ENCODE assay signal across 11 cellular contexts in genomic region chr14:52949249-52949648, GRCh38. TPM values are rescaled to one million over a fixed set of nuclear protein-coding genes. Genes with fewer than 3 reads are reported as not detected.
DNase-seq lines count a peak whose midpoint lies in the region; ATAC-seq, FAIRE-seq and TF ChIP-seq lines count a peak whose summit lies in the region.
"Had no signal": no experiment of that assay in that cellular context is flagged by ENCODE, and none has a peak within 500 bp of the region (broad histone marks: within the 10 kb centered on the region; RNA-seq: fewer than 3 reads in every experiment).

No MANE protein-coding gene starts in this region.

- peaks cover 4% of the 10 kb centered on the region; the same call in 1 of the 2 replicates for H4K20me1 ChIP-seq in K562 (replicated peaks; ENCODE audit: control insufficient read depth, insufficient read depth, low read length)
- H4K20me1 ChIP-seq in HepG2 (ENCODE audit: insufficient read depth, low read length) = no peaks in the 10 kb centered on the region

- intact Hi-C loops in K562 (cut with micrococcal nuclease) (no loop called here), HepG2 (cut with micrococcal nuclease; ENCODE audit: unreplicated experiment) (loop anchor here (2.0 kb wide), 1 partner anchor 14 kb away; no protein-coding TSS in a partner anchor)

- peaks cover 60% of the 10 kb centered on the region for H3K27me3 Mint-ChIP-seq in activated CD4-positive, alpha-beta T cell treated with anti-CD3 and anti-CD28 coated beads, Interleukin-2, amount 10 ng/mL, durations not matched to agents 7 days and 5 days

- TF ChIP-seq RAD21 in K562 (CRISPR knock-in tag; conservative IDR thresholded peaks at IDR 0.05 in 1 of 2, IDR thresholded peaks at IDR 0.05 in 1 of 2) (no peak), HepG2 (CRISPR knock-in tag; IDR thresholded peaks at IDR 0.05) (no peak)

- H2AFZ ChIP-seq in K562 (ENCODE audit: low read depth, low read length) (no peak overlapping the region), HepG2 (ENCODE audit: low read length) (no peak overlapping the region)

- no peaks in the 10 kb centered on the region for H3K9me1 ChIP-seq in K562 (ENCODE audit: control insufficient read depth, insufficient read depth, low read length)

- TF ChIP-seq POLR2A in K562 (conservative IDR thresholded peaks at IDR 0.05) (no peak), HepG2 (IDR thresholded peaks at IDR 0.05; ENCODE audit: insufficient read depth in 1 of 2, low read depth in 2 of 2, low read length in 2 of 2) (no peak), suprapubic skin (IDR thresholded peaks at IDR 0.05) (no peak)

- FAIRE-seq in K562 (lab: Jason Lieb, UNC) = no peak
- FAIRE-seq in HepG2 (lab: Jason Lieb, UNC) = no peak
- FAIRE-seq: TTC549 had no signal

- no peak overlapping the region for H3K27ac Mint-ChIP-seq in activated CD4-positive, alpha-beta T cell treated with anti-CD3 and anti-CD28 coated beads, Interleukin-2, amount 10 ng/mL, durations not matched to agents 7 days and 5 days

- TF ChIP-seq CTCF in K562 (IDR thresholded peaks at IDR 0.05 in 2 of 3, conservative IDR thresholded peaks at IDR 0.05 in 1 of 3; ENCODE audit: insufficient read depth in 2 of 3, low read depth in 1 of 3, low read length in 3 of 3) (no peak), HepG2 (CRISPR knock-in tag; IDR thresholded peaks at IDR 0.05) (no peak), suprapubic skin (IDR thresholded peaks at IDR 0.05) (no peak)

- H3K4me3 ChIP-seq in K562 (no peak overlapping the region), HepG2 (replicated peaks in 1 of 3; ENCODE audit: insufficient read depth in 1 of 3, low read depth in 2 of 3, low read length in 3 of 3) (peak overlapping the region; percentile 85 to 95 (median 88)), suprapubic skin (peak overlapping the region; percentile 87)
- H3K4me3 ChIP-seq: BLaER1 had no signal

- H3K27me3 ChIP-seq in K562 (ENCODE audit: control insufficient read depth in 2 of 2, insufficient read depth in 2 of 2, low read length in 2 of 2) (peaks cover 15 to 26% of the 10 kb centered on the region in 2 experiments), HepG2 (ENCODE audit: control insufficient read depth in 1 of 2, insufficient read depth in 2 of 2, low read length in 2 of 2) (no peaks in the 10 kb centered on the region; a peak in 1 of 5 replicates), suprapubic skin (peaks cover 6% of the 10 kb centered on the region)

- in situ Hi-C loops in K562 (cut with MboI) = no loop called here
- in situ Hi-C loops in HepG2 (cut with HindIII; ENCODE audit: extremely low pct_ligation_motif_present, low pct_unique_long_range_greater_than_20kb) = no loop called here

- H3K9me3 Mint-ChIP-seq in activated CD4-positive, alpha-beta T cell treated with anti-CD3 and anti-CD28 coated beads, Interleukin-2, amount 10 ng/mL, durations not matched to agents 7 days and 5 days = no peaks in the 10 kb centered on the region

- H3K4me3 Mint-ChIP-seq in activated CD4-positive, alpha-beta T cell treated with anti-CD3 and anti-CD28 coated beads, Interleukin-2, amount 10 ng/mL, durations not matched to agents 7 days and 5 days = peak overlapping the region; percentile 74

- 0% methylated on average over 2 of the region's 2 CpGs for WGBS in K562 (ENCODE audit: insufficient coverage, low coverage, missing lambda C conversion rate)
- WGBS in HepG2 (ENCODE audit: low lambda C conversion rate) = 0% methylated on average over 2 of the region's 2 CpGs
- 10% methylated on average over 2 of the region's 2 CpGs for WGBS in suprapubic skin

- H3K79me2 ChIP-seq in K562 (ENCODE audit: control insufficient read depth, insufficient read depth, low read length) = no peaks in the 10 kb centered on the region
- peaks cover 58% of the 10 kb centered on the region for H3K79me2 ChIP-seq in HepG2 (ENCODE audit: insufficient read depth, low read length)

- BruUV-seq in K562 (replicated peaks; lab: Mats Ljungman, UMichigan) (no TSS peak), HepG2 (replicated peaks; lab: Mats Ljungman, UMichigan) (no TSS peak)

- no peaks in the 10 kb centered on the region for H3K36me3 Mint-ChIP-seq in activated CD4-positive, alpha-beta T cell treated with anti-CD3 and anti-CD28 coated beads, Interleukin-2, amount 10 ng/mL, durations not matched to agents 7 days and 5 days (ENCODE audit: low read depth)

- peaks cover 19% of the 10 kb centered on the region for H3K4me1 Mint-ChIP-seq in activated CD4-positive, alpha-beta T cell treated with anti-CD3 and anti-CD28 coated beads, Interleukin-2, amount 10 ng/mL, durations not matched to agents 7 days and 5 days

- no peak overlapping the region for H3K9ac ChIP-seq in K562 (ENCODE audit: insufficient read depth in 1 of 2, low read depth in 2 of 2, low read length in 2 of 2)
- peak overlapping the region; percentile 89 for H3K9ac ChIP-seq in HepG2 (ENCODE audit: insufficient read depth, low read depth, low read length)
- H3K9ac ChIP-seq: BLaER1 had no signal

- POLR2A ChIA-PET in activated CD4-positive, alpha-beta T cell treated with anti-CD3 and anti-CD28 coated beads, Interleukin-2, amount 10 ng/mL, durations not matched to agents 7 days and 5 days (lab: Charles Lee) = no interaction called here
- POLR2A ChIA-PET in K562 (lab: Yijun Ruan, JAX) = no interaction called here
- POLR2A ChIA-PET in HepG2 (lab: Yijun Ruan, JAX) = interaction anchor here (1.2 to 1.7 kb wide), 2 partner anchors 21 to 23 kb away, joined by 3 to 8 read pairs; no protein-coding TSS in a partner anchor

- H3K4me1 ChIP-seq in K562 (replicated peaks in 1 of 2; ENCODE audit: control insufficient read depth in 2 of 2, insufficient read depth in 2 of 2, low read length in 2 of 2) (peaks cover 0 to 14% of the 10 kb centered on the region in 2 experiments; a peak in 2 of 5 replicates), HepG2 (ENCODE audit: insufficient read depth, low read length) (peaks cover 55% of the 10 kb centered on the region), suprapubic skin (peaks cover 28% of the 10 kb centered on the region)

- TF ChIP-seq EP300 in K562 (IDR thresholded peaks at IDR 0.05; ENCODE audit: low read length) (no peak), HepG2 (IDR thresholded peaks at IDR 0.05; ENCODE audit: low read depth in 2 of 2, low read length in 2 of 2) (no peak), HepG2 (CRISPR knock-in tag; IDR thresholded peaks at IDR 0.05; ENCODE audit: borderline replicate concordance) (no peak), suprapubic skin (IDR thresholded peaks at IDR 0.05) (no peak)

- H3K27ac ChIP-seq in K562 (ENCODE audit: extremely low read depth, low read depth, low read length) = no peak overlapping the region
- peak overlapping the region; percentile 91 for H3K27ac ChIP-seq in HepG2 (ENCODE audit: extremely low read length, insufficient read depth, low read length)
- peak overlapping the region; percentile 97 for H3K27ac ChIP-seq in suprapubic skin
- H3K27ac ChIP-seq: BLaER1 had no signal

- CTCF ChIA-PET in activated CD4-positive, alpha-beta T cell treated with anti-CD3 and anti-CD28 coated beads, Interleukin-2, amount 10 ng/mL, durations not matched to agents 7 days and 5 days (lab: Charles Lee) = interaction anchor here (0.6 kb wide), 1 partner anchor 36 kb away, joined by 3 read pairs; no protein-coding TSS in a partner anchor
- CTCF ChIA-PET in K562 (lab: Yijun Ruan, JAX; ENCODE audit: low intra/inter-chr PET ratio) (no interaction called here), HepG2 (lab: Yijun Ruan, JAX; ENCODE audit: low intra/inter-chr PET ratio, low total read pairs) (no interaction called here)

- H3K9me3 ChIP-seq in K562 (replicated peaks; ENCODE audit: control insufficient read depth, insufficient read depth, low read depth, low read length) = no peaks in the 10 kb centered on the region
- no peaks in the 10 kb centered on the region for H3K9me3 ChIP-seq in HepG2 (ENCODE audit: low read length)
- no peaks in the 10 kb centered on the region for H3K9me3 ChIP-seq in suprapubic skin
- H3K9me3 ChIP-seq: BLaER1 had no signal

- ATAC-seq in K562 = no peak
- ATAC-seq in HepG2 = no peak
- ATAC-seq in GM21737 (IDR thresholded peaks at IDR 0.05; ENCODE audit: unreplicated experiment) = no peak

- H3K4me2 ChIP-seq in K562 (ENCODE audit: insufficient read depth, low read length) = no peak overlapping the region
- peak overlapping the region; percentile 82 for H3K4me2 ChIP-seq in HepG2 (ENCODE audit: low read depth, low read length)

- H3K36me3 ChIP-seq in K562 (ENCODE audit: control insufficient read depth, insufficient read depth, low read length) (no peaks in the 10 kb centered on the region), HepG2 (replicated peaks in 1 of 2; ENCODE audit: control insufficient read depth in 1 of 2, insufficient read depth in 2 of 2, low read length in 2 of 2) (peaks cover 0 to 4% of the 10 kb centered on the region in 2 experiments; a peak in 2 of 5 replicates), suprapubic skin (no peaks in the 10 kb centered on the region)
- H3K36me3 ChIP-seq: BLaER1 had no signal

- no peak for DNase-seq in activated CD4-positive, alpha-beta T cell treated with anti-CD3 and anti-CD28 coated beads, Interleukin-2, amount 10 ng/mL, durations not matched to agents 7 days and 5 days
- no peak for DNase-seq in activated CD4-positive, alpha-beta T cell treated with anti-CD3 and anti-CD28 coated beads for 4 hours
- DNase-seq in K562 (ENCODE audit: extremely low read depth in 1 of 4, low spot score in 3 of 4) (no peak), HepG2 (ENCODE audit: low spot score) (no peak), suprapubic skin (ENCODE audit: low spot score in 2 of 2) (no peak), GM03348 (ENCODE audit: low spot score) (no peak), SIG-M5 treated with dmso at 0.1 percent for 504 hours (lab: John Stamatoyannopoulos, UW; ENCODE audit: unreplicated experiment) (no peak)
- DNase-seq: Karpas-422 had no signal

RNA-seq across cellular contexts. Expression of gene FERMT2, which starts 1.6 kb away (rescaled TPM):
- under 1 TPM; 0.25 to 0.40 TPM for total RNA-seq in activated CD4-positive, alpha-beta T cell treated with anti-CD3 and anti-CD28 coated beads, Interleukin-2, amount 10 ng/mL, durations not matched to agents 7 days and 5 days
- not detected in 2 replicates for total RNA-seq in K562 (2011; cell fraction: chromatin; rRNA removed; ENCODE audit: low replicate concordance)
- not detected in 2 replicates for total RNA-seq in K562 (2011; cell fraction: nucleolus; rRNA removed)
- 0.29 TPM in 1 of 2 replicates, not detected in the other for total RNA-seq in K562 (2011; cell fraction: nucleoplasm; rRNA removed)
- total RNA-seq in K562 (2014; rRNA removed) = 0.37 and 0.54 TPM in 2 replicates
- total RNA-seq in K562 (2014; rRNA removed; fragmentation: Illumina TruSeq; extraction: Trizol) = 0.51 and 0.70 TPM in 2 replicates
- total RNA-seq in K562 (2015; rRNA removed; fragmentation: Illumina TruSeq; extraction: Trizol) = 0.19 and 0.40 TPM in 2 replicates
- total RNA-seq in K562 (2021) = 0.58 and 0.98 TPM in 2 replicates
- 0.14 and 0.23 TPM in 2 replicates for polyA plus RNA-seq in K562 (2011; rRNA removed)
- 0.15 and 0.28 TPM in 2 replicates for polyA plus RNA-seq in K562 (2011; cell fraction: cytosol; rRNA removed)
- polyA plus RNA-seq in K562 (2011; cell fraction: nucleus; rRNA removed) = 0.21 and 0.34 TPM in 2 replicates
- polyA plus RNA-seq in K562 (2012) = 0.57 and 6.0 TPM in 2 replicates
- polyA plus RNA-seq in K562 (2014; fragmentation: Illumina TruSeq; extraction: Trizol) = 0.53 and 1.3 TPM in 2 replicates
- under 1 TPM; 0.10 to 0.18 TPM for polyA plus RNA-seq in K562 (2014; fragmentation: Nextera tagmentation; extraction: Ambion mirVana)
- 0.19 and 1.3 TPM in 2 replicates for polyA plus RNA-seq in K562 (2014; rRNA removed)
- 0.39 and 0.54 TPM in 2 replicates for polyA minus RNA-seq in K562 (2011; rRNA and poly(A)+ RNA removed)
- polyA minus RNA-seq in K562 (2011; cell fraction: cytosol; rRNA and poly(A)+ RNA removed) = 0.76 and 1.5 TPM in 2 replicates
- 0.13 and 0.44 TPM in 2 replicates for polyA minus RNA-seq in K562 (2011; cell fraction: nucleus; rRNA and poly(A)+ RNA removed)
- total RNA-seq in HepG2 (2016; rRNA removed; fragmentation: Illumina TruSeq; extraction: Trizol) = 60.4 and 86.5 TPM in 2 replicates
- 5.5 and 6.1 TPM in 2 replicates for total RNA-seq in HepG2 (2016; cell fraction: cytosol; rRNA removed; fragmentation: Illumina TruSeq; extraction: Trizol; ENCODE audit: low read depth)
- 56.7 and 83.2 TPM in 2 replicates for total RNA-seq in HepG2 (2016; cell fraction: insoluble cytoplasmic fraction; rRNA removed; fragmentation: Illumina TruSeq; extraction: Trizol)
- total RNA-seq in HepG2 (2016; cell fraction: membrane; rRNA removed; fragmentation: Illumina TruSeq; extraction: Trizol) = 14.3 and 17.6 TPM in 2 replicates
- total RNA-seq in HepG2 (2016; cell fraction: nucleus; rRNA removed; fragmentation: Illumina TruSeq; extraction: Trizol) = 41.6 and 44.8 TPM in 2 replicates
- 25.1 and 36.2 TPM in 2 replicates for polyA plus RNA-seq in HepG2 (2011; rRNA removed)
- polyA plus RNA-seq in HepG2 (2011; cell fraction: cytosol; rRNA removed) = 15.4 and 19.3 TPM in 2 replicates
- 14.5 and 17.7 TPM in 2 replicates for polyA plus RNA-seq in HepG2 (2011; cell fraction: nucleus; rRNA removed)
- polyA plus RNA-seq in HepG2 (2012) = 28.0 and 32.5 TPM in 2 replicates
- 2.1 and 2.5 TPM in 2 replicates for polyA plus RNA-seq in HepG2 (2016; cell fraction: cytosol; fragmentation: Illumina TruSeq; extraction: Trizol; ENCODE audit: low read depth)
- 65.2 and 71.0 TPM in 2 replicates for polyA plus RNA-seq in HepG2 (2016; cell fraction: insoluble cytoplasmic fraction; fragmentation: Illumina TruSeq; extraction: Trizol; ENCODE audit: low read depth)
- polyA plus RNA-seq in HepG2 (2016; cell fraction: membrane; fragmentation: Illumina TruSeq; extraction: Trizol; ENCODE audit: low read depth) = 8.3 and 9.2 TPM in 2 replicates
- 59.0 and 63.9 TPM in 2 replicates for polyA plus RNA-seq in HepG2 (2016; cell fraction: nucleus; fragmentation: Illumina TruSeq; extraction: Trizol; ENCODE audit: insufficient read depth, low read depth)
- 15.8 and 48.5 TPM in 2 replicates for polyA minus RNA-seq in HepG2 (2011; rRNA and poly(A)+ RNA removed; ENCODE audit: low replicate concordance)
- 23.5 and 25.8 TPM in 2 replicates for polyA minus RNA-seq in HepG2 (2011; cell fraction: cytosol; rRNA and poly(A)+ RNA removed)
- polyA minus RNA-seq in HepG2 (2011; cell fraction: nucleus; rRNA and poly(A)+ RNA removed) = 39.3 and 47.6 TPM in 2 replicates
- total RNA-seq in suprapubic skin = 10 to 100 TPM in 3 of 4 donors, 1 to 10 TPM in 1; 9.1 to 17.7 (median 15.1) TPM
